1 cellular context compared by ENCODE assay signal in genomic region chr11:9160166-9160565, GRCh38.
TF ChIP-seq lines count a peak whose summit lies in the region.

No MANE protein-coding gene starts in this region.

TF ChIP-seq in IMR-90, 13 proteins besides CTCF, POLR2A, EP300 and RAD21 (continued from another document):
- TF ChIP-seq NFE2L2 (IDR thresholded peaks at IDR 0.05; ENCODE audit: low read depth, low read length) (no peak), CEBPB (IDR thresholded peaks at IDR 0.05; ENCODE audit: low read depth, low read length) (no peak), BHLHE40 (IDR thresholded peaks at IDR 0.05; ENCODE audit: low read depth, low read length) (no peak), MAZ (IDR thresholded peaks at IDR 0.05; ENCODE audit: borderline replicate concordance, low read depth, low read length) (no peak)
